In genomic region chr2:30149976-30150375, GRCh38 we compare ENCODE assay signal across 12 cellular contexts. TPM values are rescaled to one million over a fixed set of nuclear protein-coding genes. Genes with fewer than 3 reads are reported as not detected.
DNase-seq lines count a peak whose midpoint lies in the region; ATAC-seq and TF ChIP-seq lines count a peak whose summit lies in the region.
"Had no signal": no experiment of that assay in that cellular context is flagged by ENCODE, and none has a peak within 500 bp of the region (broad histone marks: within the 10 kb centered on the region; RNA-seq: fewer than 3 reads in every experiment).

No MANE protein-coding gene starts in this region.

- H3K9ac ChIP-seq in SK-N-MC (ENCODE audit: insufficient read length): peak overlapping the region; percentile 86

- DNase-seq in GM12865 (ENCODE audit: low read depth) (no peak), SK-N-MC (ENCODE audit: low read depth, low spot score) (no peak), foreskin keratinocyte (no peak), prostate gland (ENCODE audit: low spot score) (no peak), activated gamma-delta T cell (lab: John Stamatoyannopoulos, UW) (no peak), HK-2 (ENCODE audit: unreplicated experiment) (no peak)
- DNase-seq: anterior cingulate cortex, DND-41, left lung, NCI-H1436 treated with DMSO at 0.1 percent for 48 hours had no signal

- no peak for TF ChIP-seq CTCF in GM12865 (IDR thresholded peaks at IDR 0.05; ENCODE audit: insufficient read depth, low read depth, low read length, missing control alignments)
- no peak for TF ChIP-seq CTCF in foreskin keratinocyte (conservative IDR thresholded peaks at IDR 0.05)
- TF ChIP-seq CTCF in prostate gland (IDR thresholded peaks at IDR 0.05): no peak

- H3K36me3 ChIP-seq in SK-N-MC (ENCODE audit: insufficient read depth, low read length) (peaks cover 68% of the 10 kb centered on the region), prostate gland (no peaks in the 10 kb centered on the region)

- H3K9me3 ChIP-seq in SK-N-MC (ENCODE audit: low read depth, low read length) (no peaks in the 10 kb centered on the region), prostate gland (no peaks in the 10 kb centered on the region)
- H3K9me3 ChIP-seq: left lung had no signal

- WGBS in prostate gland: 25% methylated on average over 1 of the region's 1 CpG

- H3K27me3 ChIP-seq in foreskin keratinocyte (no peaks in the 10 kb centered on the region), prostate gland (replicated peaks; ENCODE audit: insufficient read depth) (no peaks in the 10 kb centered on the region)
- H3K27me3 ChIP-seq: left lung had no signal

- H3K4me3 ChIP-seq in GM12865 (ENCODE audit: low read depth, low read length): peak overlapping the region; percentile 13; the same call in 1 of the 2 replicates
- peak overlapping the region; percentile 76 for H3K4me3 ChIP-seq in SK-N-MC
- no peak overlapping the region for H3K4me3 ChIP-seq in prostate gland
- H3K4me3 ChIP-seq: left lung had no signal

- peaks cover 30% of the 10 kb centered on the region for H3K4me1 ChIP-seq in foreskin keratinocyte
- H3K4me1 ChIP-seq in prostate gland (replicated peaks): peaks cover 17% of the 10 kb centered on the region

- no peak for TF ChIP-seq POLR2A in prostate gland (IDR thresholded peaks at IDR 0.05)

- intact Hi-C loops in prostate gland (cut with DNase I): no loop called here

- H3K27ac ChIP-seq in SK-N-MC (peak overlapping the region; percentile 81), foreskin keratinocyte (peak overlapping the region; percentile 1), prostate gland (peak overlapping the region; percentile 14 to 19)

- ATAC-seq in foreskin keratinocyte (no peak), GM19467 (IDR thresholded peaks at IDR 0.05; ENCODE audit: unreplicated experiment) (no peak), GM21786 (IDR thresholded peaks at IDR 0.05; ENCODE audit: unreplicated experiment) (no peak)
- ATAC-seq: left lung had no signal

RNA-seq across cellular contexts. Expression of gene YPEL5, which starts 3.2 kb away (rescaled TPM):
- total RNA-seq in foreskin keratinocyte (33.5 and 44.0 TPM in 2 replicates), prostate gland (100 to 1,000 TPM in 1 of 2 donors, 10 to 100 TPM in 1; 81.8 to 123 TPM)
- polyA plus RNA-seq in foreskin keratinocyte: 27.8 and 35.3 TPM in 2 replicates

Comparison
In these comparisons a context has a peak if more than half of its experiments do, and no peak if none do; other contexts are left out.
1. H3K4me3 ChIP-seq: peak in GM12865 (single experiment) and SK-N-MC (single experiment); none in prostate gland (0 of 2).
2. H3K27ac ChIP-seq: peak in every context shown above with its lines; median percentile 81 in SK-N-MC; 16 in prostate gland; 1 in foreskin keratinocyte.